18 cellular contexts compared by ENCODE assay signal in the genomic region with DNA sequence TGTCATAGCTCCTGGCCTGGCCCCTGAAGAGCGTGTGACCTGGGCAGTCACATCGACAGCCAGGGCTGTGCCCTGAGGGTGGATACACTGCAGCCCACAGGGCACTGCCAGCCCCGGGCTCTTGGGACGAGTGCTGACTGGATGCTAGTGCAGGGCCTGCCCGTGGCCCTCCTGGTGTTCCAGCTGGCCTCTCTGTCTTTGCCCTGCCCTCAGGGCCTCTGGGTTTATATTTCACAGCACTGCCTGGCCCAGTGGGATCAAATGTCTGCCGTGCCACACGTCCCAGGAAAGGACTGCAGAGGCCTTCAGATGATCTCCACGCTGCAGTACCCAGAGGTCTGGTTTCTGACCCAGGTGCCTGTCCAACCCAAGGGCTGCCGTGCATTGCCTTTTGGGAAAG. TPM values are rescaled to one million over a fixed set of nuclear protein-coding genes. Genes with fewer than 3 reads are reported as not detected.
DNase-seq lines count a peak whose midpoint lies in the region; ATAC-seq, FAIRE-seq and TF ChIP-seq lines count a peak whose summit lies in the region.
"Had no signal": no experiment of that assay in that cellular context is flagged by ENCODE, and none has a peak within 500 bp of the region (broad histone marks: within the 10 kb centered on the region; RNA-seq: fewer than 3 reads in every experiment).

No MANE protein-coding gene starts in this region.

- TF ChIP-seq EP300 in H1 (IDR thresholded peaks at IDR 0.05; ENCODE audit: borderline replicate concordance in 1 of 2, low read depth in 2 of 2, low read length in 2 of 2): no peak

- H3K9ac ChIP-seq in H1 (replicated peaks in 1 of 4; ENCODE audit: extremely low read depth in 1 of 4, low read depth in 3 of 4, low read length in 3 of 4) (no peak overlapping the region), neuronal stem cell (ENCODE audit: low read depth, low read length, poor library complexity) (peak overlapping the region; percentile 9)
- H3K9ac ChIP-seq: BLaER1 treated with 17β-estradiol and CSF1 and Interleukin-3, amounts not matched to agents 10 nM and 100 nM had no signal

- H3K4me2 ChIP-seq in H1 (ENCODE audit: insufficient read depth in 1 of 2, low read depth in 2 of 2, low read length in 2 of 2) (no peak overlapping the region), neuronal stem cell (ENCODE audit: insufficient read depth, low read length, poor library complexity, severe bottlenecking) (no peak overlapping the region)
- H3K4me2 ChIP-seq: hepatocyte had no signal

- no peak for TF ChIP-seq CTCF in H1 (IDR thresholded peaks at IDR 0.05; ENCODE audit: control extremely low read depth in 1 of 3, insufficient read depth in 1 of 3, low read depth in 1 of 3, low read length in 3 of 3)

- no peaks in the 10 kb centered on the region for H3K79me2 ChIP-seq in H1 (ENCODE audit: control insufficient read depth in 1 of 2, insufficient read depth in 2 of 2, low read length in 2 of 2)
- H3K79me2 ChIP-seq: hepatocyte had no signal

- H3K14ac ChIP-seq in H1 (ENCODE audit: insufficient read length): no peak overlapping the region
- peak overlapping the region; percentile 41 for H3K14ac ChIP-seq in neuronal stem cell (ENCODE audit: low read length)

- DNase-seq in M059J (ENCODE audit: low read depth) (peak; percentile 35), H1 (ENCODE audit: low read depth in 1 of 2, low spot score in 2 of 2) (no peak), neuronal stem cell (ENCODE audit: low spot score) (no peak), head of caudate nucleus (no peak)
- DNase-seq: activated CD4-positive, alpha-beta T cell treated with anti-CD3 and anti-CD28 coated beads, Interleukin-2, amount 10 ng/mL, durations not matched to agents 7 days and 5 days; activated T-cell treated with anti-CD3 and anti-CD28 coated beads, Interleukin-2, amount 50 U/mL, for 48 hours; colonic mucosa; erythroblast; naive thymus-derived CD8-positive, alpha-beta T cell; NCI-H1694 treated with DMSO at 0.1 percent for 48 hours; stimulated activated naive CD8-positive, alpha-beta T cell treated with anti-CD3 and anti-CD28 coated beads, Interleukin-15, Interleukin-2, amounts not matched to agents 100 U/mL and 50 U/mL, for 24 hours had no signal

- no peak overlapping the region for H2AK5ac ChIP-seq in H1 (ENCODE audit: low read depth, low read length)
- peak overlapping the region; percentile 93 for H2AK5ac ChIP-seq in neuronal stem cell (ENCODE audit: low read depth, low read length)

- CTCF ChIA-PET in H1 (lab: Charles Lee; ENCODE audit: partially characterized antibody): interaction anchor here (0.7 to 7.6 kb wide), 6 partner anchors 9 to 156 kb away, joined by 3 to 108 read pairs (median 56); a partner anchor contains a TSS

- no peak overlapping the region for H3K56ac ChIP-seq in H1 (replicated peaks; ENCODE audit: insufficient read length, low read depth, low read length)

- H3K18ac ChIP-seq in H1 (ENCODE audit: extremely low read depth, low read length): peak overlapping the region; percentile 75; the same call in 1 of the 2 replicates
- peak overlapping the region; percentile 49 for H3K18ac ChIP-seq in neuronal stem cell (ENCODE audit: low read length)

- WGBS in H1 (ENCODE audit: extremely low coverage in 1 of 2, insufficient coverage in 1 of 2, insufficient read length in 1 of 2, insufficient replicate concordance in 2 of 2, low coverage in 1 of 2, low lambda C conversion rate in 2 of 2, missing lambda C conversion rate in 1 of 2), 2 experiments: 76% methylated on average over 7 of the region's 9 CpGs; no CpG with 5 or more reads in 1 of the 2 experiments
- no CpG with 5 or more reads among the region's 9 CpGs for WGBS in neuronal stem cell (ENCODE audit: extremely low coverage in 2 of 2, insufficient read length in 2 of 2, insufficient replicate concordance in 1 of 2), 2 donors

- no peak overlapping the region for H3K4ac ChIP-seq in H1 (replicated peaks; ENCODE audit: insufficient read length, low read depth, low read length)
- peak overlapping the region; percentile 10 for H3K4ac ChIP-seq in neuronal stem cell (ENCODE audit: low read length)

- H2BK12ac ChIP-seq in H1 (ENCODE audit: low read depth, low read length): peak overlapping the region; percentile 60; the same call in 1 of the 2 replicates
- no peak overlapping the region for H2BK12ac ChIP-seq in neuronal stem cell (ENCODE audit: low read length)

- no peaks in the 10 kb centered on the region for H3K36me3 ChIP-seq in H1 (ENCODE audit: control insufficient read depth in 2 of 4, insufficient read depth in 4 of 4, low read length in 3 of 4)
- H3K36me3 ChIP-seq in neuronal stem cell (replicated peaks in 1 of 2; ENCODE audit: control insufficient read depth in 2 of 2, insufficient read depth in 2 of 2, low read length in 2 of 2): no peaks in the 10 kb centered on the region
- H3K36me3 ChIP-seq: BLaER1 treated with 17β-estradiol and CSF1 and Interleukin-3, amounts not matched to agents 10 nM and 100 nM; colonic mucosa; left lung; vagina had no signal

- TF ChIP-seq POLR2A in H1 (IDR thresholded peaks at IDR 0.05; ENCODE audit: control extremely low read depth in 1 of 2, low read depth in 2 of 2, low read length in 2 of 2): no peak

- H2BK5ac ChIP-seq in H1 (ENCODE audit: low read depth, low read length): 0 out of 2 replicates have a peak overlapping the region, but pooled peaks have one; percentile 81
- H2BK5ac ChIP-seq in neuronal stem cell (ENCODE audit: low read length): no peak overlapping the region

- H2BK15ac ChIP-seq in H1 (ENCODE audit: low read length): peak overlapping the region; percentile 65; the same call in 1 of the 2 replicates
- H2BK15ac ChIP-seq in neuronal stem cell (ENCODE audit: low read length): peak overlapping the region; percentile 30

- no peak for TF ChIP-seq RAD21 in H1 (IDR thresholded peaks at IDR 0.05 in 1 of 2, conservative IDR thresholded peaks at IDR 0.05 in 1 of 2; ENCODE audit: low read depth in 2 of 2, low read length in 2 of 2)

- H4K5ac ChIP-seq in H1 (ENCODE audit: insufficient read length, low read depth, low read length): no peak overlapping the region

- H3K79me1 ChIP-seq in H1 (ENCODE audit: low read depth, low read length) (no peaks in the 10 kb centered on the region), neuronal stem cell (ENCODE audit: low read depth, low read length) (no peaks in the 10 kb centered on the region)

- H3K23ac ChIP-seq in H1 (ENCODE audit: insufficient read length) (no peak overlapping the region), neuronal stem cell (ENCODE audit: low read depth, low read length, poor library complexity) (peak overlapping the region; percentile 22)

- H3K27ac ChIP-seq in H1 (ENCODE audit: low read depth, low read length): no peak overlapping the region
- H3K27ac ChIP-seq in neuronal stem cell (replicated peaks; ENCODE audit: low read length): no peak overlapping the region
- H3K27ac ChIP-seq: BLaER1 treated with 17β-estradiol and CSF1 and Interleukin-3, amounts not matched to agents 10 nM and 100 nM; colonic mucosa; hepatocyte; left lung; vagina had no signal

- peak overlapping the region; percentile 6; the same call in 1 of the 2 replicates for H2AFZ ChIP-seq in H1 (ENCODE audit: low read length)
- no peak overlapping the region for H2AFZ ChIP-seq in neuronal stem cell (ENCODE audit: low read length)
- H2AFZ ChIP-seq: hepatocyte had no signal

- H2BK120ac ChIP-seq in H1 (replicated peaks; ENCODE audit: low read depth, low read length) (no peak overlapping the region), neuronal stem cell (ENCODE audit: low read depth, low read length) (no peak overlapping the region)

- H3K4me3 ChIP-seq in H1 (ENCODE audit: extremely low read depth in 1 of 4, insufficient read depth in 2 of 4, low read depth in 3 of 4, low read length in 4 of 4) (no peak overlapping the region; a peak in 1 of 8 replicates), neuronal stem cell (ENCODE audit: low read length in 2 of 2) (no peak overlapping the region)
- H3K4me3 ChIP-seq: BLaER1 treated with 17β-estradiol and CSF1 and Interleukin-3, amounts not matched to agents 10 nM and 100 nM; colonic mucosa; hepatocyte; left lung; vagina had no signal

- peak overlapping the region; percentile 44 for H4K91ac ChIP-seq in H1 (replicated peaks; ENCODE audit: insufficient read length, low read length)
- no peak overlapping the region for H4K91ac ChIP-seq in neuronal stem cell (ENCODE audit: low read depth, low read length, poor library complexity)

- H3K23me2 ChIP-seq in H1 (ENCODE audit: low read depth, low read length): peaks cover 3% of the 10 kb centered on the region; the same call in 1 of the 2 replicates

- peaks cover 0 to 14% (median 8%) of the 10 kb centered on the region in 4 experiments; a peak in 4 of 7 replicates for H3K4me1 ChIP-seq in H1 (replicated peaks in 1 of 4; ENCODE audit: control insufficient read depth in 3 of 4, insufficient read depth in 4 of 4, low read length in 3 of 4)
- peaks cover 0 to 13% of the 10 kb centered on the region in 2 donors for H3K4me1 ChIP-seq in neuronal stem cell (ENCODE audit: control insufficient read depth in 2 of 2, insufficient read depth in 1 of 2, low read depth in 1 of 2, low read length in 2 of 2)
- H3K4me1 ChIP-seq: colonic mucosa, left lung had no signal

- no peak for FAIRE-seq in H1 (lab: Jason Lieb, UNC)

- POLR2A ChIA-PET in H1 (lab: Charles Lee; ENCODE audit: partially characterized antibody): no interaction called here

- H4K20me1 ChIP-seq in H1 (replicated peaks in 1 of 2; ENCODE audit: control insufficient read depth in 1 of 2, insufficient read depth in 2 of 2, low read length in 2 of 2): no peaks in the 10 kb centered on the region

- no peak for ATAC-seq in HG02798 (IDR thresholded peaks at IDR 0.05; ENCODE audit: poor library complexity, unreplicated experiment)
- ATAC-seq: naive thymus-derived CD8-positive, alpha-beta T cell; stimulated activated naive CD8-positive, alpha-beta T cell treated with anti-CD3 and anti-CD28 coated beads, Interleukin-15, Interleukin-2, amounts not matched to agents 100 U/mL and 50 U/mL, for 24 hours had no signal

- intact Hi-C loops in head of caudate nucleus (cut with DNase I): no loop called here

- peak overlapping the region; percentile 66; the same call in 1 of the 2 replicates for H4K8ac ChIP-seq in H1 (ENCODE audit: extremely low read depth, insufficient read depth, low read length)
- no peak overlapping the region for H4K8ac ChIP-seq in neuronal stem cell (ENCODE audit: low read depth, low read length)

- no peak overlapping the region for H2BK20ac ChIP-seq in H1 (ENCODE audit: low read length)

- H3K9me3 ChIP-seq in H1 (ENCODE audit: insufficient read depth in 2 of 2, low read depth in 1 of 2, low read length in 1 of 2) (no peaks in the 10 kb centered on the region), neuronal stem cell (replicated peaks in 1 of 2; ENCODE audit: control insufficient read depth in 2 of 2, insufficient read depth in 1 of 2, low read depth in 1 of 2, low read length in 2 of 2) (no peaks in the 10 kb centered on the region)
- H3K9me3 ChIP-seq: colonic mucosa, left lung, vagina had no signal

- no peaks in the 10 kb centered on the region; a peak in 1 of 7 replicates for H3K27me3 ChIP-seq in H1 (replicated peaks in 1 of 4; ENCODE audit: control insufficient read depth in 3 of 4, extremely low read depth in 1 of 4, insufficient read depth in 3 of 4, low read length in 3 of 4)
- peaks cover 0 to 20% (median 0%) of the 10 kb centered on the region in 3 experiments for H3K27me3 ChIP-seq in neuronal stem cell (ENCODE audit: control insufficient read depth in 3 of 3, insufficient read depth in 3 of 3, low read depth in 1 of 3, low read length in 3 of 3)
- H3K27me3 ChIP-seq: colonic mucosa, hepatocyte, vagina had no signal

RNA-seq across cellular contexts. Expression of a gene that starts 10.1 kb away (rescaled TPM):
- not detected in 2 replicates for total RNA-seq in M059J (2014; rRNA removed; shearing (Covaris generic))
- total RNA-seq in H1 (2021; fragmentation: NEBNext Ultra II Directional; extraction: Animal tissue kit (Norgen Biotek cat#: 25700)): not detected in 2 replicates
- not detected in 2 replicates for polyA plus RNA-seq in H1 (2011; rRNA removed)
- polyA plus RNA-seq in H1 (2011; cell fraction: cytosol; rRNA removed): not detected
- not detected for polyA plus RNA-seq in H1 (2011; cell fraction: nucleus; rRNA removed)
- polyA plus RNA-seq in H1 (2012, experiment 1 of 2): not detected in 4 replicates
- polyA plus RNA-seq in H1 (2012, experiment 2 of 2): not detected
- polyA plus RNA-seq in H1 (2013, experiment 1 of 2): not detected
- polyA plus RNA-seq in H1 (2013, experiment 2 of 2): not detected
- not detected in 2 replicates for polyA minus RNA-seq in H1 (2011; rRNA and poly(A)+ RNA removed)
- polyA minus RNA-seq in H1 (2011; cell fraction: cytosol; rRNA and poly(A)+ RNA removed): not detected
- polyA minus RNA-seq in H1 (2011; cell fraction: nucleus; rRNA and poly(A)+ RNA removed): not detected
- polyA plus RNA-seq in neuronal stem cell (2013, experiment 1 of 2): not detected
- not detected for polyA plus RNA-seq in neuronal stem cell (2013, experiment 2 of 2)
- total RNA-seq: activated CD4-positive, alpha-beta T cell treated with anti-CD3 and anti-CD28 coated beads, Interleukin-2, amount 10 ng/mL, durations not matched to agents 7 days and 5 days; colonic mucosa; hepatocyte; left lung; LHCN-M2; naive thymus-derived CD8-positive, alpha-beta T cell; vagina had no signal
- polyA plus RNA-seq: adipose tissue; hepatocyte; naive thymus-derived CD8-positive, alpha-beta T cell had no signal

RNA-seq across cellular contexts. Expression of a gene that starts 10.6 kb away (rescaled TPM):
- not detected in 2 replicates for total RNA-seq in M059J (2014; rRNA removed; shearing (Covaris generic))
- total RNA-seq in H1 (2021; fragmentation: NEBNext Ultra II Directional; extraction: Animal tissue kit (Norgen Biotek cat#: 25700)): 0.77 and 1.0 TPM in 2 replicates
- polyA plus RNA-seq in H1 (2011; rRNA removed): 2.1 and 3.2 TPM in 2 replicates
- polyA plus RNA-seq in H1 (2011; cell fraction: cytosol; rRNA removed): 1.3 TPM
- polyA plus RNA-seq in H1 (2011; cell fraction: nucleus; rRNA removed): 0.91 TPM
- 0.37 to 0.97 TPM (median 0.77 TPM) in 4 replicates for polyA plus RNA-seq in H1 (2012, experiment 1 of 2)
- polyA plus RNA-seq in H1 (2012, experiment 2 of 2): 0.47 TPM
- polyA plus RNA-seq in H1 (2013, experiment 1 of 2): 0.83 TPM
- polyA plus RNA-seq in H1 (2013, experiment 2 of 2): 1.2 TPM
- polyA minus RNA-seq in H1 (2011; rRNA and poly(A)+ RNA removed): 1.2 and 2.1 TPM in 2 replicates
- 3.7 TPM for polyA minus RNA-seq in H1 (2011; cell fraction: cytosol; rRNA and poly(A)+ RNA removed)
- 1.9 TPM for polyA minus RNA-seq in H1 (2011; cell fraction: nucleus; rRNA and poly(A)+ RNA removed)
- 0.43 TPM for polyA plus RNA-seq in neuronal stem cell (2013, experiment 1 of 2)
- 0.50 TPM for polyA plus RNA-seq in neuronal stem cell (2013, experiment 2 of 2)

RNA-seq across cellular contexts. Expression of a gene that starts 39.2 kb away (rescaled TPM):
- 0.57 and 0.91 TPM in 2 replicates for total RNA-seq in M059J (2014; rRNA removed; shearing (Covaris generic))
- total RNA-seq in H1 (2021; fragmentation: NEBNext Ultra II Directional; extraction: Animal tissue kit (Norgen Biotek cat#: 25700)): 4.1 and 4.2 TPM in 2 replicates
- polyA plus RNA-seq in H1 (2011; rRNA removed): 2.2 and 2.6 TPM in 2 replicates
- 2.1 TPM for polyA plus RNA-seq in H1 (2011; cell fraction: cytosol; rRNA removed)
- 3.1 TPM for polyA plus RNA-seq in H1 (2011; cell fraction: nucleus; rRNA removed)
- 2.8 to 4.1 TPM (median 3.5 TPM) in 4 replicates for polyA plus RNA-seq in H1 (2012, experiment 1 of 2)
- 5.0 TPM for polyA plus RNA-seq in H1 (2012, experiment 2 of 2)
- 2.3 TPM for polyA plus RNA-seq in H1 (2013, experiment 1 of 2)
- polyA plus RNA-seq in H1 (2013, experiment 2 of 2): 2.1 TPM
- 7.9 and 8.0 TPM in 2 replicates for polyA minus RNA-seq in H1 (2011; rRNA and poly(A)+ RNA removed)
- polyA minus RNA-seq in H1 (2011; cell fraction: cytosol; rRNA and poly(A)+ RNA removed): 4.5 TPM
- 5.9 TPM for polyA minus RNA-seq in H1 (2011; cell fraction: nucleus; rRNA and poly(A)+ RNA removed)
- polyA plus RNA-seq in neuronal stem cell (2013, experiment 1 of 2): 5.1 TPM
- 5.0 TPM for polyA plus RNA-seq in neuronal stem cell (2013, experiment 2 of 2)

RNA-seq across cellular contexts. Expression of a gene that starts 59.8 kb away (rescaled TPM):
- total RNA-seq in M059J (2014; rRNA removed; shearing (Covaris generic)): not detected in 2 replicates
- total RNA-seq in H1 (2021; fragmentation: NEBNext Ultra II Directional; extraction: Animal tissue kit (Norgen Biotek cat#: 25700)): not detected in 2 replicates
- polyA plus RNA-seq in H1 (2011; rRNA removed): not detected in 2 replicates
- polyA plus RNA-seq in H1 (2011; cell fraction: cytosol; rRNA removed): not detected
- not detected for polyA plus RNA-seq in H1 (2011; cell fraction: nucleus; rRNA removed)
- polyA plus RNA-seq in H1 (2012, experiment 1 of 2): not detected in 4 replicates
- polyA plus RNA-seq in H1 (2012, experiment 2 of 2): not detected
- polyA plus RNA-seq in H1 (2013, experiment 1 of 2): not detected
- not detected for polyA plus RNA-seq in H1 (2013, experiment 2 of 2)
- polyA minus RNA-seq in H1 (2011; rRNA and poly(A)+ RNA removed): not detected in 2 replicates
- not detected for polyA minus RNA-seq in H1 (2011; cell fraction: cytosol; rRNA and poly(A)+ RNA removed)
- polyA minus RNA-seq in H1 (2011; cell fraction: nucleus; rRNA and poly(A)+ RNA removed): not detected
- polyA plus RNA-seq in neuronal stem cell (2013, experiment 1 of 2): 2.3 TPM
- 2.4 TPM for polyA plus RNA-seq in neuronal stem cell (2013, experiment 2 of 2)
- total RNA-seq: activated CD4-positive, alpha-beta T cell treated with anti-CD3 and anti-CD28 coated beads, Interleukin-2, amount 10 ng/mL, durations not matched to agents 7 days and 5 days; colonic mucosa; hepatocyte; LHCN-M2; naive thymus-derived CD8-positive, alpha-beta T cell; vagina had no signal
- polyA plus RNA-seq: adipose tissue; hepatocyte; naive thymus-derived CD8-positive, alpha-beta T cell had no signal
